In genomic region chr20:36306557-36307411, GRCh38 we compare ENCODE assay signal across 10 cellular contexts. TPM values are rescaled to one million over a fixed set of nuclear protein-coding genes. Genes with fewer than 3 reads are reported as not detected.
DNase-seq lines count a peak whose midpoint lies in the region; ATAC-seq and TF ChIP-seq lines count a peak whose summit lies in the region.
"Had no signal": no experiment of that assay in that cellular context is flagged by ENCODE, and none has a peak within 500 bp of the region (broad histone marks: within the 10 kb centered on the region; RNA-seq: fewer than 3 reads in every experiment).

No MANE protein-coding gene starts in this region.

- peaks cover 3% of the 10 kb centered on the region for H3K36me3 Mint-ChIP-seq in effector memory CD8-positive, alpha-beta T cell (ENCODE audit: insufficient read depth)
- H3K36me3 Mint-ChIP-seq in glutamatergic neuron (ENCODE audit: unreplicated experiment), result no peaks in the 10 kb centered on the region

- peak overlapping the region; percentile 60 for H2AK5ac ChIP-seq in neuronal stem cell (ENCODE audit: low read depth, low read length)

- H3K4me3 ChIP-seq in BE2C (ENCODE audit: low read depth, low read length) (peak overlapping the region; percentile 45), HAP-1 (peak overlapping the region; percentile 39), neuronal stem cell (ENCODE audit: low read length in 2 of 2) (peak overlapping the region; percentile 40 to 89)

- TF ChIP-seq CTCF in BE2C (IDR thresholded peaks at IDR 0.05; ENCODE audit: low read depth, low read length) (no peak), glutamatergic neuron (IDR thresholded peaks at IDR 0.05; ENCODE audit: partially characterized antibody, unreplicated experiment) (no peak)

- H4K91ac ChIP-seq in neuronal stem cell (ENCODE audit: low read depth, low read length, poor library complexity), result no peak overlapping the region

- H3K27me3 Mint-ChIP-seq in effector memory CD8-positive, alpha-beta T cell, result peaks cover 82 to 89% of the 10 kb centered on the region in 2 donors
- H3K27me3 Mint-ChIP-seq in glutamatergic neuron (ENCODE audit: unreplicated experiment), result peaks cover 29% of the 10 kb centered on the region

- H2BK5ac ChIP-seq in neuronal stem cell (ENCODE audit: low read length), result no peak overlapping the region

- H2BK15ac ChIP-seq in neuronal stem cell (ENCODE audit: low read length), result peak overlapping the region; percentile 68

- H2AFZ ChIP-seq in neuronal stem cell (ENCODE audit: low read length), result peak overlapping the region; percentile 90

- H3K4me2 ChIP-seq in neuronal stem cell (ENCODE audit: insufficient read depth, low read length, poor library complexity, severe bottlenecking), result peak overlapping the region; percentile 97

- peak overlapping the region; percentile 86 for H3K23ac ChIP-seq in neuronal stem cell (ENCODE audit: low read depth, low read length, poor library complexity)

- in situ Hi-C loops in HAP-1 (cut with MboI; ENCODE audit: low sequenced_read_pairs), result no loop called here

- H3K4me3 Mint-ChIP-seq in effector memory CD8-positive, alpha-beta T cell, result peak overlapping the region; percentile 30 to 64
- H3K4me3 Mint-ChIP-seq in glutamatergic neuron (ENCODE audit: unreplicated experiment), result no peak overlapping the region

- H4K8ac ChIP-seq in neuronal stem cell (ENCODE audit: low read depth, low read length), result no peak overlapping the region

- no peaks in the 10 kb centered on the region for H3K79me1 ChIP-seq in neuronal stem cell (ENCODE audit: low read depth, low read length)

- no peak overlapping the region for H2BK120ac ChIP-seq in neuronal stem cell (ENCODE audit: low read depth, low read length)

- no peaks in the 10 kb centered on the region for H3K9me3 Mint-ChIP-seq in effector memory CD8-positive, alpha-beta T cell
- H3K9me3 Mint-ChIP-seq in glutamatergic neuron (ENCODE audit: unreplicated experiment), result peaks cover 10% of the 10 kb centered on the region

- H3K4me1 ChIP-seq in BE2C (no peaks in the 10 kb centered on the region), HAP-1 (no peaks in the 10 kb centered on the region), neuronal stem cell (ENCODE audit: control insufficient read depth in 2 of 2, insufficient read depth in 1 of 2, low read depth in 1 of 2, low read length in 2 of 2) (peaks cover 4 to 11% of the 10 kb centered on the region in 2 donors)

- no peak overlapping the region for H2BK12ac ChIP-seq in neuronal stem cell (ENCODE audit: low read length)

- ATAC-seq in effector memory CD8-positive, alpha-beta T cell (replicated peaks), result no peak

- no peak overlapping the region for H3K27ac Mint-ChIP-seq in effector memory CD8-positive, alpha-beta T cell
- H3K27ac Mint-ChIP-seq in glutamatergic neuron (ENCODE audit: unreplicated experiment), result no peak overlapping the region

- no peaks in the 10 kb centered on the region for H3K9me3 ChIP-seq in BE2C
- H3K9me3 ChIP-seq in HAP-1, result no peaks in the 10 kb centered on the region
- no peaks in the 10 kb centered on the region for H3K9me3 ChIP-seq in neuronal stem cell (replicated peaks in 1 of 2; ENCODE audit: control insufficient read depth in 2 of 2, insufficient read depth in 1 of 2, low read depth in 1 of 2, low read length in 2 of 2)
- H3K9me3 ChIP-seq: tibial nerve had no signal

- peak overlapping the region; percentile 84 for H3K14ac ChIP-seq in neuronal stem cell (ENCODE audit: low read length)

- H3K4ac ChIP-seq in neuronal stem cell (ENCODE audit: low read length), result no peak overlapping the region

- peaks cover 33% of the 10 kb centered on the region for H3K27me3 ChIP-seq in BE2C
- peaks cover 50% of the 10 kb centered on the region for H3K27me3 ChIP-seq in HAP-1 (ENCODE audit: low read depth)
- peaks cover 7 to 96% (median 34%) of the 10 kb centered on the region in 3 experiments for H3K27me3 ChIP-seq in neuronal stem cell (ENCODE audit: control insufficient read depth in 3 of 3, insufficient read depth in 3 of 3, low read depth in 1 of 3, low read length in 3 of 3)

- no peaks in the 10 kb centered on the region for H3K36me3 ChIP-seq in BE2C
- H3K36me3 ChIP-seq in HAP-1 (replicated peaks), result no peaks in the 10 kb centered on the region
- H3K36me3 ChIP-seq in neuronal stem cell (replicated peaks in 1 of 2; ENCODE audit: control insufficient read depth in 2 of 2, insufficient read depth in 2 of 2, low read length in 2 of 2), result no peaks in the 10 kb centered on the region
- H3K36me3 ChIP-seq: tibial nerve had no signal

- peaks cover 0 to 5% of the 10 kb centered on the region in 2 donors for H3K4me1 Mint-ChIP-seq in effector memory CD8-positive, alpha-beta T cell (ENCODE audit: low read depth in 2 of 2)
- peaks cover 17% of the 10 kb centered on the region for H3K4me1 Mint-ChIP-seq in glutamatergic neuron (ENCODE audit: low read depth, unreplicated experiment)

- H3K27ac ChIP-seq in neuronal stem cell (replicated peaks; ENCODE audit: low read length), result no peak overlapping the region
- H3K27ac ChIP-seq: tibial nerve had no signal

- peak overlapping the region; percentile 65 for H3K9ac ChIP-seq in neuronal stem cell (ENCODE audit: low read depth, low read length, poor library complexity)

- no CpG with 5 or more reads among the region's 69 CpGs for WGBS in neuronal stem cell (ENCODE audit: extremely low coverage in 2 of 2, insufficient read length in 2 of 2, insufficient replicate concordance in 1 of 2), 2 donors

- DNase-seq in BE2C (no peak), HAP-1 (ENCODE audit: low spot score in 2 of 2) (no peak), neuronal stem cell (ENCODE audit: low spot score) (no peak), NCI-H2029 (lab: John Stamatoyannopoulos, UW) (no peak), glutamatergic neuron (no peak)
- no peak for DNase-seq in effector memory CD8-positive, alpha-beta T cell
- no peak for DNase-seq in stimulated activated CD4-positive, alpha-beta T cell treated with anti-CD3 and anti-CD28 coated beads, Interleukin-15, amount 100 ng/mL, for 24 hours
- DNase-seq: central memory CD4-positive, alpha-beta T cell; stimulated activated CD4-positive, alpha-beta T cell treated with anti-CD3 and anti-CD28 coated beads, Interleukin-2, amount 100 ng/mL, for 48 hours had no signal

- H3K18ac ChIP-seq in neuronal stem cell (ENCODE audit: low read length), result peak overlapping the region; percentile 73

RNA-seq across cellular contexts. Expression of gene DLGAP4, which starts 0.6 kb away (rescaled TPM):
- polyA plus RNA-seq in BE2C (2012; ENCODE audit: insufficient read depth, insufficient read length, low read depth), result 71.6 TPM
- 98.6 TPM for polyA plus RNA-seq in neuronal stem cell (2013, experiment 1 of 2)
- 99.8 TPM for polyA plus RNA-seq in neuronal stem cell (2013, experiment 2 of 2)
- 199 TPM for total RNA-seq in glutamatergic neuron (ENCODE audit: unreplicated experiment)
